8 cellular contexts compared by ENCODE assay signal in the genomic region with DNA sequence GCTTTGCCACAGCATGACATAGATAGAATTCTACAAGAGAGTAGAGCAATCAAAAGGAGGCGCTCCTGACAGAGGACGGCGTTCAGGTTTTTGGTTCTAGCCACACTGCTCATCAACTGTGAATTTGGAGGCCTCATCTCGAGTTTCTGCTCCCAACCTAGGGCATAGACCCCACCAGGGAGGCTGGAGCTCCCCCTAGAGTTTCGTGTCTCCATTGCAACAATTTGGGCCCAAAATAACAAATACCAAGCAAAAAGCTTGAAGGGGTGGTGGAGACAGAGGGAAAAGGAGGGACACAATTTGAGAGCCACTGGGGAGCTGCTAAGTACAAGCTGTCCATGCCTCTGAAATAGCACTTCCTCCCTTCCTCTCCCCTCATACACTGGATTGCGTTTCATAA.
DNase-seq lines count a peak whose midpoint lies in the region; ATAC-seq and TF ChIP-seq lines count a peak whose summit lies in the region.

No MANE protein-coding gene starts in this region.

- H3K9me3 ChIP-seq in DND-41 (ENCODE audit: insufficient read depth, low read length, severe bottlenecking) = no peaks in the 10 kb centered on the region

- H3K36me3 ChIP-seq in DND-41 (ENCODE audit: insufficient read depth, low read length) = no peaks in the 10 kb centered on the region

- H3K4me1 ChIP-seq in DND-41 (ENCODE audit: insufficient read depth, low read length) = no peaks in the 10 kb centered on the region

- H3K4me3 ChIP-seq in DND-41 (ENCODE audit: low read depth in 1 of 2, low read length in 2 of 2) = no peak overlapping the region

- no peaks in the 10 kb centered on the region for H3K79me2 ChIP-seq in DND-41 (ENCODE audit: insufficient read depth, low read length)

- POLR2A ChIA-PET in RWPE1 (lab: Yijun Ruan, JAX; ENCODE audit: low non-redundant PET) = no interaction called here

- H3K9ac ChIP-seq in DND-41 (ENCODE audit: low read depth, low read length) = no peak overlapping the region

- H2AFZ ChIP-seq in DND-41 (ENCODE audit: low read depth, low read length) = no peak overlapping the region

- no peak overlapping the region for H3K4me2 ChIP-seq in DND-41 (ENCODE audit: insufficient read depth, low read length)

- no peaks in the 10 kb centered on the region for H3K27me3 ChIP-seq in DND-41 (ENCODE audit: insufficient read depth, low read length, poor library complexity)

- H3K36me3 Mint-ChIP-seq in glutamatergic neuron (ENCODE audit: unreplicated experiment) = peaks cover 6% of the 10 kb centered on the region
- no peaks in the 10 kb centered on the region for H3K36me3 Mint-ChIP-seq in stimulated activated memory B cell treated with anti-CD40 and anti-IgM and Interleukin-4, amounts not matched to agents 10 μg/mL and 1 μg/mL and 100 μg/mL, for 72 hours

- H3K27me3 Mint-ChIP-seq in glutamatergic neuron (ENCODE audit: unreplicated experiment) = peaks cover 2% of the 10 kb centered on the region
- H3K27me3 Mint-ChIP-seq in stimulated activated memory B cell treated with anti-CD40 and anti-IgM and Interleukin-4, amounts not matched to agents 10 μg/mL and 1 μg/mL and 100 μg/mL, for 72 hours = no peaks in the 10 kb centered on the region

- DNase-seq in DND-41 = peak; percentile 7
- peak; percentile 55 for DNase-seq in RWPE1 (ENCODE audit: low spot score)
- peak; percentile 57 for DNase-seq in glutamatergic neuron
- no peak for DNase-seq in mucosa of gallbladder (ENCODE audit: low spot score)
- no peak for DNase-seq in COR-L47 (lab: John Stamatoyannopoulos, UW)

- CTCF ChIA-PET in RWPE1 (lab: Yijun Ruan, JAX) = interaction anchor here (0.6 to 0.7 kb wide), 4 partner anchors 11 to 1084 kb away, joined by 3 read pairs; no protein-coding TSS in a partner anchor

- no peak overlapping the region for H3K27ac Mint-ChIP-seq in glutamatergic neuron (ENCODE audit: unreplicated experiment)
- H3K27ac Mint-ChIP-seq in stimulated activated memory B cell treated with anti-CD40 and anti-IgM and Interleukin-4, amounts not matched to agents 10 μg/mL and 1 μg/mL and 100 μg/mL, for 72 hours = no peak overlapping the region

- no peaks in the 10 kb centered on the region for H3K9me3 Mint-ChIP-seq in glutamatergic neuron (ENCODE audit: unreplicated experiment)
- peaks cover 7% of the 10 kb centered on the region for H3K9me3 Mint-ChIP-seq in stimulated activated memory B cell treated with anti-CD40 and anti-IgM and Interleukin-4, amounts not matched to agents 10 μg/mL and 1 μg/mL and 100 μg/mL, for 72 hours

- peak; percentile 49 for TF ChIP-seq CTCF in DND-41 (IDR thresholded peaks at IDR 0.05; ENCODE audit: borderline replicate concordance, extremely low read depth, low read length, poor library complexity, severe bottlenecking)
- no peak for TF ChIP-seq CTCF in RWPE1 (conservative IDR thresholded peaks at IDR 0.05; ENCODE audit: low read depth)
- TF ChIP-seq CTCF in glutamatergic neuron (IDR thresholded peaks at IDR 0.05; ENCODE audit: partially characterized antibody, unreplicated experiment) = peak; percentile 65

- ATAC-seq in DND-41 (ENCODE audit: insufficient read depth, low read depth) (peak; percentile 29; the same call in 1 of the 3 replicates), GM19372 (IDR thresholded peaks at IDR 0.05; ENCODE audit: low read depth, unreplicated experiment) (peak; percentile 81), HG03571 (IDR thresholded peaks at IDR 0.05; ENCODE audit: unreplicated experiment) (peak; percentile 81)
- ATAC-seq in stimulated activated memory B cell treated with anti-CD40 and anti-IgM and Interleukin-4, amounts not matched to agents 10 μg/mL and 1 μg/mL and 100 μg/mL, for 72 hours = no peak

- no peak overlapping the region for H3K4me3 Mint-ChIP-seq in glutamatergic neuron (ENCODE audit: unreplicated experiment)
- no peak overlapping the region for H3K4me3 Mint-ChIP-seq in stimulated activated memory B cell treated with anti-CD40 and anti-IgM and Interleukin-4, amounts not matched to agents 10 μg/mL and 1 μg/mL and 100 μg/mL, for 72 hours

- no peak overlapping the region for H3K27ac ChIP-seq in DND-41 (ENCODE audit: low read length)
- H3K27ac ChIP-seq in RWPE1 = no peak overlapping the region

- no peaks in the 10 kb centered on the region for H3K4me1 Mint-ChIP-seq in glutamatergic neuron (ENCODE audit: low read depth, unreplicated experiment)
- H3K4me1 Mint-ChIP-seq in stimulated activated memory B cell treated with anti-CD40 and anti-IgM and Interleukin-4, amounts not matched to agents 10 μg/mL and 1 μg/mL and 100 μg/mL, for 72 hours = no peaks in the 10 kb centered on the region

- H4K20me1 ChIP-seq in DND-41 (ENCODE audit: insufficient read depth, low read length) = no peaks in the 10 kb centered on the region

Comparison
In these comparisons a context has a peak if more than half of its experiments do, and no peak if none do; other contexts are left out.
1. DNase-seq: peak in DND-41 (single experiment), RWPE1 (single experiment) and glutamatergic neuron (single experiment); none in mucosa of gallbladder (single experiment) and COR-L47 (single experiment).